In the genomic region with DNA sequence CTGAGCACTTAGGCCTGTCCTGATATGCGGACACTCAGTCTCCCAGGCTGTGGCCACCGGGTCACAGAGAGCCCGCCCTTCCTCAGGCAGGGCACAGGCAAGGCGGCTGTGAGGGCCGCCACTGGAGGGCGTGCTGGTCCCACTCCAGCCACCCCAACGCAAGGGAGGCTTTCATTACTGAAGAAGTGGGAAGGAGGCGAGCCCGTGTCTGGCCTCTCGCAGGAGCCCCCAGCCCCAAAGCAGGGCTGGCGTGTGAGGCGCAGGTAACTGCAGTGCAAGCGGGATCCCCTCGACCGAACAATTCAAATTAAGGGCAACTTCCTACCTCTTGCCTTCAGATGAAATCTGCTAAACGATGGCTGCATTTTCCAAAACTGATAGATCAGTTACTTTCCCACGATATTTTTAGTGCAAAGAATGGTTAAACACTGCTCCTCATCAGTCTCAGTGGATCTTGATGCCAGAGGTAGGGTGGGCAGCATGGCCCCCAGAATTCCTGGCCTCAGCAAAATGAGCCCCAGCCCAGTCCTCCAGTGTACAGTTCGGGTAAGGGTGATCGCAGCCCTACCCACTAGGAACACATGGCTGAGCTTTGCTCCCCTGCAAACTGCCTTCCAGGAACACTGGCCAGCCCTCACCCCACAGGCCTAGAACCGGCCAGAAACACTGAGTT, we compare ENCODE assay signal across 8 cellular contexts.
DNase-seq lines count a peak whose midpoint lies in the region; ATAC-seq and TF ChIP-seq lines count a peak whose summit lies in the region.

No MANE protein-coding gene starts in this region.

- CTCF ChIA-PET in RWPE1 (lab: Yijun Ruan, JAX): interaction anchor here (0.6 to 0.7 kb wide), 2 partner anchors 641 to 824 kb away, joined by 3 read pairs; no protein-coding TSS in a partner anchor

- no peak for ATAC-seq in stimulated activated naive CD8-positive, alpha-beta T cell treated with anti-CD3 and anti-CD28 coated beads, Interleukin-15, Interleukin-2, amounts not matched to agents 100 U/mL and 50 U/mL, for 24 hours

- H3K27me3 ChIP-seq in H7 (ENCODE audit: control insufficient read depth, insufficient read depth, low read length): no peaks in the 10 kb centered on the region
- no peaks in the 10 kb centered on the region for H3K27me3 ChIP-seq in effector memory CD4-positive, alpha-beta T cell (replicated peaks; ENCODE audit: control insufficient read depth, insufficient read depth, low read length, poor library complexity, severe bottlenecking)

- H3K36me3 ChIP-seq in H7 (replicated peaks; ENCODE audit: control insufficient read depth, insufficient read depth, low read length): no peaks in the 10 kb centered on the region
- H3K36me3 ChIP-seq in effector memory CD4-positive, alpha-beta T cell (ENCODE audit: control insufficient read depth, insufficient read depth, low read length): no peaks in the 10 kb centered on the region

- H3K27ac ChIP-seq in C4-2B (no peak overlapping the region), RWPE1 (peak overlapping the region; percentile 29)
- H3K27ac ChIP-seq in effector memory CD4-positive, alpha-beta T cell (ENCODE audit: insufficient read depth, low read length, poor library complexity, severe bottlenecking): no peak overlapping the region

- no peaks in the 10 kb centered on the region for H3K4me1 ChIP-seq in effector memory CD4-positive, alpha-beta T cell (ENCODE audit: control insufficient read depth, insufficient read depth, low read length, poor library complexity, severe bottlenecking)

- DNase-seq in H7 (peak; percentile 98), RWPE1 (ENCODE audit: low spot score) (peak; percentile 58), fibroblast of the conjunctiva (ENCODE audit: low read depth) (peak; percentile 8), AG08395 (ENCODE audit: low spot score) (no peak)
- peak; percentile 33 for DNase-seq in stimulated activated naive CD8-positive, alpha-beta T cell treated with anti-CD3 and anti-CD28 coated beads, Interleukin-15, Interleukin-2, amounts not matched to agents 100 U/mL and 50 U/mL, for 24 hours
- no peak for DNase-seq in effector memory CD4-positive, alpha-beta T cell
- no peak for DNase-seq in stimulated activated naive CD4-positive, alpha-beta T cell (lab: John Stamatoyannopoulos, UW)

- TF ChIP-seq CTCF in C4-2B (conservative IDR thresholded peaks at IDR 0.05): peak; percentile 94
- peak; percentile 34 for TF ChIP-seq CTCF in RWPE1 (conservative IDR thresholded peaks at IDR 0.05; ENCODE audit: low read depth)

- H3K9me3 ChIP-seq in effector memory CD4-positive, alpha-beta T cell (ENCODE audit: control insufficient read depth, low read length): no peaks in the 10 kb centered on the region

- POLR2A ChIA-PET in RWPE1 (lab: Yijun Ruan, JAX; ENCODE audit: low non-redundant PET): no interaction called here

- H3K4me3 ChIP-seq in H7 (ENCODE audit: insufficient read depth, low read depth, low read length): no peak overlapping the region
- H3K4me3 ChIP-seq in effector memory CD4-positive, alpha-beta T cell (ENCODE audit: insufficient read depth, low read depth, low read length, poor library complexity, severe bottlenecking): no peak overlapping the region

Comparison
In these comparisons a context has a peak if more than half of its experiments do, and no peak if none do; other contexts are left out.
1. DNase-seq: peak in H7 (single experiment), RWPE1 (single experiment), fibroblast of the conjunctiva (single experiment) and stimulated activated naive CD8-positive, alpha-beta T cell treated with anti-CD3 and anti-CD28 coated beads, Interleukin-15, Interleukin-2, amounts not matched to agents 100 U/mL and 50 U/mL, for 24 hours (single experiment); none in AG08395 (single experiment), effector memory CD4-positive, alpha-beta T cell (0 of 3) and stimulated activated naive CD4-positive, alpha-beta T cell (0 of 6).